8 cellular contexts compared by ENCODE assay signal in genomic region chr6:145815875-145816274, GRCh38. TPM values are rescaled to one million over a fixed set of nuclear protein-coding genes. Genes with fewer than 3 reads are reported as not detected.
DNase-seq lines count a peak whose midpoint lies in the region; FAIRE-seq and TF ChIP-seq lines count a peak whose summit lies in the region.

No MANE protein-coding gene starts in this region.

- intact Hi-C loops in endothelial cell of umbilical vein (cut with micrococcal nuclease), result loop anchor here (2.0 to 10.0 kb wide), 4 partner anchors 77 to 727 kb away; partner anchors contain the start of genes RAB32 and SHPRH

- POLR2A ChIA-PET in endothelial cell of umbilical vein (lab: Charles Lee), result interaction anchor here (1.9 kb wide), 1 partner anchor 81 kb away, joined by 11 read pairs; the partner anchor contains the start of gene EPM2A

- H3K9me3 ChIP-seq in OCI-LY1 (ENCODE audit: low read length) (no peaks in the 10 kb centered on the region), endothelial cell of umbilical vein (replicated peaks; ENCODE audit: control insufficient read depth, insufficient read depth, low read length) (no peaks in the 10 kb centered on the region)

- H3K27ac ChIP-seq in OCI-LY1 (ENCODE audit: low read depth, low read length, poor library complexity, severe bottlenecking), result peak overlapping the region; percentile 68
- H3K27ac ChIP-seq in endothelial cell of umbilical vein (ENCODE audit: insufficient read depth, low read depth, low read length), result no peak overlapping the region

- no peaks in the 10 kb centered on the region for H3K9me3 Mint-ChIP-seq in osteocyte (ENCODE audit: unreplicated experiment)

- H3K4me1 ChIP-seq in OCI-LY1 (ENCODE audit: insufficient read depth, low read length, severe bottlenecking) (peaks cover 37% of the 10 kb centered on the region), endothelial cell of umbilical vein (ENCODE audit: control insufficient read depth, extremely low read depth, insufficient read depth, low read length) (peaks cover 28% of the 10 kb centered on the region)

- FAIRE-seq in endothelial cell of umbilical vein (lab: Jason Lieb, UNC), result no peak

- H3K36me3 ChIP-seq in OCI-LY1 (ENCODE audit: insufficient read depth, low read length), result no peaks in the 10 kb centered on the region
- no peaks in the 10 kb centered on the region for H3K36me3 ChIP-seq in endothelial cell of umbilical vein (ENCODE audit: control insufficient read depth in 2 of 2, extremely low read depth in 1 of 2, insufficient read depth in 2 of 2, low read length in 2 of 2)

- H4K20me1 ChIP-seq in OCI-LY1 (ENCODE audit: insufficient read depth, low read length) (no peaks in the 10 kb centered on the region), endothelial cell of umbilical vein (replicated peaks; ENCODE audit: control insufficient read depth, extremely low read depth, insufficient read depth, low read length) (no peaks in the 10 kb centered on the region)

- peaks cover 29% of the 10 kb centered on the region for H3K4me1 Mint-ChIP-seq in osteocyte (ENCODE audit: unreplicated experiment)

- in situ Hi-C loops in GM13977 (cut with MboI; ENCODE audit: low pct_unique_long_range_greater_than_20kb, low sequenced_read_pairs, unreplicated experiment), result no loop called here

- no peaks in the 10 kb centered on the region for H3K27me3 Mint-ChIP-seq in osteocyte (ENCODE audit: unreplicated experiment)

- H3K79me2 ChIP-seq in OCI-LY1 (ENCODE audit: insufficient read depth, low read length) (peaks cover 30% of the 10 kb centered on the region), endothelial cell of umbilical vein (ENCODE audit: control insufficient read depth, insufficient read depth, low read length) (peaks cover 35% of the 10 kb centered on the region)

- peak; percentile 25 for DNase-seq in GM13977 (ENCODE audit: low spot score)
- DNase-seq in endothelial cell of umbilical vein (ENCODE audit: low read depth, low spot score), result no peak
- DNase-seq in osteocyte (ENCODE audit: extremely low spot score, unreplicated experiment), result no peak
- no peak for DNase-seq in stimulated activated CD4-positive, alpha-beta T cell treated with anti-CD3 and anti-CD28 coated beads, Interleukin-1b, Interleukin-23, amount 100 ng/mL, for 48 hours
- DNase-seq in NCI-H2081 (lab: John Stamatoyannopoulos, UW), result no peak
- no peak for DNase-seq in NCI-H446 treated with DMSO at 0.1 percent for 48 hours (lab: John Stamatoyannopoulos, UW)
- no peak for DNase-seq in SKM-1 (lab: John Stamatoyannopoulos, UW; ENCODE audit: unreplicated experiment)

- CTCF ChIA-PET in endothelial cell of umbilical vein (lab: Charles Lee), result interaction anchor here (1.4 to 2.6 kb wide), 6 partner anchors 12 to 112 kb away, joined by 4 to 11 read pairs (median 6); partner anchors contain the start of gene EPM2A

- H3F3A ChIP-seq in OCI-LY1 (ENCODE audit: insufficient read depth, low read length), result no peaks in the 10 kb centered on the region

- TF ChIP-seq POLR2A in endothelial cell of umbilical vein (IDR thresholded peaks at IDR 0.05; ENCODE audit: low read depth, low read length), result no peak

- TF ChIP-seq CTCF in GM13977 (IDR thresholded peaks at IDR 0.05; ENCODE audit: extremely low read depth, insufficient read depth, missing control alignments) (no peak), OCI-LY1 (IDR thresholded peaks at IDR 0.05; ENCODE audit: low read length) (no peak), endothelial cell of umbilical vein (IDR thresholded peaks at IDR 0.05; ENCODE audit: extremely low read depth in 1 of 2, insufficient read depth in 1 of 2, low read depth in 1 of 2, low read length in 2 of 2) (no peak), osteocyte (IDR thresholded peaks at IDR 0.05) (no peak)

- peak overlapping the region; percentile 91 for H3K4me3 Mint-ChIP-seq in osteocyte (ENCODE audit: unreplicated experiment)

- H3K9me1 ChIP-seq in endothelial cell of umbilical vein (replicated peaks; ENCODE audit: control insufficient read depth, extremely low read depth, insufficient read depth, low read length), result no peaks in the 10 kb centered on the region

- peak overlapping the region; percentile 89 for H3K4me2 ChIP-seq in OCI-LY1 (ENCODE audit: low read length)
- peak overlapping the region; percentile 82 for H3K4me2 ChIP-seq in endothelial cell of umbilical vein (ENCODE audit: insufficient read depth, low read length)

- H3K9ac ChIP-seq in OCI-LY1 (ENCODE audit: low read length) (peak overlapping the region; percentile 95), endothelial cell of umbilical vein (replicated peaks; ENCODE audit: extremely low read depth, insufficient read depth, low read length) (peak overlapping the region; percentile 90)

- no peaks in the 10 kb centered on the region for H3K27me3 ChIP-seq in OCI-LY1 (ENCODE audit: insufficient read depth, low read length)
- no peaks in the 10 kb centered on the region for H3K27me3 ChIP-seq in endothelial cell of umbilical vein (ENCODE audit: control insufficient read depth in 2 of 2, insufficient read depth in 2 of 2, low read length in 2 of 2)

- peak overlapping the region; percentile 99 for H3K27ac Mint-ChIP-seq in osteocyte (ENCODE audit: unreplicated experiment)

- peak overlapping the region; percentile 91 for H3K4me3 ChIP-seq in OCI-LY1 (ENCODE audit: low read depth, low read length, poor library complexity, severe bottlenecking)
- peak overlapping the region in 2 of 3 experiments; percentile 47 to 56 for H3K4me3 ChIP-seq in endothelial cell of umbilical vein (replicated peaks in 1 of 3; ENCODE audit: insufficient read depth in 1 of 3, low read depth in 1 of 3, low read length in 3 of 3)

- no peaks in the 10 kb centered on the region for H3K36me3 Mint-ChIP-seq in osteocyte (ENCODE audit: unreplicated experiment)

- H2AFZ ChIP-seq in OCI-LY1 (ENCODE audit: low read length) (no peak overlapping the region), endothelial cell of umbilical vein (ENCODE audit: low read depth, low read length) (peak overlapping the region; percentile 15)

- H3K9me2 ChIP-seq in OCI-LY1 (ENCODE audit: low read depth, low read length), result no peaks in the 10 kb centered on the region

- dilution Hi-C loops in endothelial cell of umbilical vein (cut with MboI; ENCODE audit: extremely low pct_ligation_motif_present, low sequenced_read_pairs), result no loop called here

- BruUV-seq in endothelial cell of umbilical vein (replicated peaks; lab: Mats Ljungman, UMichigan), result no TSS peak

TF ChIP-seq in endothelial cell of umbilical vein, 7 proteins besides CTCF, POLR2A, EP300 and RAD21:
- TF ChIP-seq MAX (IDR thresholded peaks at IDR 0.05; ENCODE audit: insufficient read depth, insufficient read length) (no peak), POLR2AphosphoS5 (IDR thresholded peaks at IDR 0.05; ENCODE audit: insufficient read depth, low read depth, low read length) (no peak), EZH2 (IDR thresholded peaks at IDR 0.05; ENCODE audit: borderline replicate concordance, low read depth, low read length, severe bottlenecking) (no peak), GATA2 (IDR thresholded peaks at IDR 0.05; ENCODE audit: insufficient read depth, insufficient read length, low read depth, low read length) (no peak)
TF ChIP-seq in endothelial cell of umbilical vein: peak in this region for 0.

RNA-seq across cellular contexts. Expression of gene FBXO30, which starts 1.3 kb away (rescaled TPM):
- total RNA-seq in endothelial cell of umbilical vein (10.4 and 11.1 TPM in 2 replicates), osteocyte (12.0 and 13.2 TPM in 2 replicates)
- 2.0 and 3.3 TPM in 2 replicates for polyA plus RNA-seq in endothelial cell of umbilical vein
- polyA plus RNA-seq in endothelial cell of umbilical vein (2011; cell fraction: cytosol; rRNA removed), result 3.5 and 3.6 TPM in 2 replicates
- polyA plus RNA-seq in endothelial cell of umbilical vein (2011; cell fraction: nucleus; rRNA removed), result 6.7 and 7.7 TPM in 2 replicates
- 8.1 and 9.4 TPM in 2 replicates for polyA plus RNA-seq in endothelial cell of umbilical vein (2012)
- 11.6 and 12.7 TPM in 2 replicates for polyA minus RNA-seq in endothelial cell of umbilical vein
- 4.4 TPM for polyA minus RNA-seq in endothelial cell of umbilical vein (2011; cell fraction: cytosol; rRNA and poly(A)+ RNA removed)
- polyA minus RNA-seq in endothelial cell of umbilical vein (2011; cell fraction: nucleus; rRNA and poly(A)+ RNA removed), result 23.1 and 30.6 TPM in 2 replicates
